Comparison of ENCODE assay signal across 10 cellular contexts in genomic region chr10:113073549-113074189, GRCh38.
DNase-seq lines count a peak whose midpoint lies in the region; ATAC-seq and TF ChIP-seq lines count a peak whose summit lies in the region.
"Had no signal": no experiment of that assay in that cellular context is flagged by ENCODE, and none has a peak within 500 bp of the region (broad histone marks: within the 10 kb centered on the region; RNA-seq: fewer than 3 reads in every experiment).

No MANE protein-coding gene starts in this region.

- peaks cover 17% of the 10 kb centered on the region for H3K36me3 ChIP-seq in SJCRH30

- H3K27ac ChIP-seq in SJCRH30 = no peak overlapping the region

- no peaks in the 10 kb centered on the region for H3K9me3 ChIP-seq in SJCRH30 (replicated peaks)

- H3K4me3 Mint-ChIP-seq in osteocyte (ENCODE audit: unreplicated experiment) = peak overlapping the region; percentile 66
- no peak overlapping the region for H3K4me3 Mint-ChIP-seq in stimulated activated naive B cell treated with anti-CD40 and anti-IgM and Interleukin-4, amounts not matched to agents 10 μg/mL and 1 μg/mL and 100 μg/mL, for 72 hours
- H3K4me3 Mint-ChIP-seq: immature natural killer cell had no signal

- no peaks in the 10 kb centered on the region for H3K27me3 Mint-ChIP-seq in osteocyte (ENCODE audit: unreplicated experiment)
- H3K27me3 Mint-ChIP-seq in stimulated activated naive B cell treated with anti-CD40 and anti-IgM and Interleukin-4, amounts not matched to agents 10 μg/mL and 1 μg/mL and 100 μg/mL, for 72 hours = no peaks in the 10 kb centered on the region

- no peak for ATAC-seq in stimulated activated naive B cell treated with anti-CD40 and anti-IgM and Interleukin-4, amounts not matched to agents 10 μg/mL and 1 μg/mL and 100 μg/mL, for 72 hours (replicated peaks)

- TF ChIP-seq CTCF in foreskin fibroblast (IDR thresholded peaks at IDR 0.05; ENCODE audit: low read depth, low read length) (no peak), osteocyte (IDR thresholded peaks at IDR 0.05) (no peak)

- H3K36me3 Mint-ChIP-seq in osteocyte (ENCODE audit: unreplicated experiment) = peaks cover 23% of the 10 kb centered on the region
- H3K36me3 Mint-ChIP-seq in stimulated activated naive B cell treated with anti-CD40 and anti-IgM and Interleukin-4, amounts not matched to agents 10 μg/mL and 1 μg/mL and 100 μg/mL, for 72 hours = no peaks in the 10 kb centered on the region

- H3K4me1 ChIP-seq in SJCRH30 = peaks cover 6% of the 10 kb centered on the region; the same call in 1 of the 2 replicates

- peak overlapping the region; percentile 95 for H3K27ac Mint-ChIP-seq in osteocyte (ENCODE audit: unreplicated experiment)
- no peak overlapping the region for H3K27ac Mint-ChIP-seq in stimulated activated naive B cell treated with anti-CD40 and anti-IgM and Interleukin-4, amounts not matched to agents 10 μg/mL and 1 μg/mL and 100 μg/mL, for 72 hours
- H3K27ac Mint-ChIP-seq: immature natural killer cell had no signal

- H3K9me3 Mint-ChIP-seq in osteocyte (ENCODE audit: unreplicated experiment) = no peaks in the 10 kb centered on the region
- H3K9me3 Mint-ChIP-seq in stimulated activated naive B cell treated with anti-CD40 and anti-IgM and Interleukin-4, amounts not matched to agents 10 μg/mL and 1 μg/mL and 100 μg/mL, for 72 hours = no peaks in the 10 kb centered on the region
- H3K9me3 Mint-ChIP-seq: immature natural killer cell had no signal

- DNase-seq in Caki2 (ENCODE audit: low read depth) = peak; percentile 99
- DNase-seq in SJCRH30 = peak; percentile 39 to 46
- peak; percentile 77 to 84 for DNase-seq in foreskin fibroblast
- peak; percentile 93 for DNase-seq in osteocyte (ENCODE audit: extremely low spot score, unreplicated experiment)
- no peak for DNase-seq in COLO829 (ENCODE audit: low spot score)
- DNase-seq in occipital lobe (lab: John Stamatoyannopoulos, UW) = no peak
- DNase-seq in stimulated activated naive B cell treated with anti-CD40 and anti-IgM and Interleukin-4, amounts not matched to agents 10 μg/mL and 1 μg/mL and 100 μg/mL, for 72 hours = no peak
- DNase-seq in stimulated activated naive CD4-positive, alpha-beta T cell treated with Interleukin-2 at 50 U/mL for 16 hours (lab: John Stamatoyannopoulos, UW) = no peak
- DNase-seq: DND-41, immature natural killer cell had no signal

- in situ Hi-C loops in Caki2 (cut with HindIII; ENCODE audit: low pct_unique_long_range_greater_than_20kb, low sequenced_read_pairs) = no loop called here

- H3K4me3 ChIP-seq in SJCRH30 (no peak overlapping the region), foreskin fibroblast (ENCODE audit: low read depth in 1 of 2, low read length in 2 of 2) (no peak overlapping the region)

- no peaks in the 10 kb centered on the region for H3K27me3 ChIP-seq in SJCRH30

- H3K4me1 Mint-ChIP-seq in osteocyte (ENCODE audit: unreplicated experiment) = peaks cover 31% of the 10 kb centered on the region
- H3K4me1 Mint-ChIP-seq in stimulated activated naive B cell treated with anti-CD40 and anti-IgM and Interleukin-4, amounts not matched to agents 10 μg/mL and 1 μg/mL and 100 μg/mL, for 72 hours = no peaks in the 10 kb centered on the region
- H3K4me1 Mint-ChIP-seq: immature natural killer cell had no signal

Comparison
In these comparisons a context has a peak if more than half of its experiments do, and no peak if none do; other contexts are left out.
1. DNase-seq: peak in Caki2 (single experiment), SJCRH30 (2 of 2), foreskin fibroblast (2 of 2) and osteocyte (single experiment); none in COLO829 (single experiment), occipital lobe (single experiment), stimulated activated naive B cell treated with anti-CD40 and anti-IgM and Interleukin-4, amounts not matched to agents 10 μg/mL and 1 μg/mL and 100 μg/mL, for 72 hours (single experiment) and stimulated activated naive CD4-positive, alpha-beta T cell treated with Interleukin-2 at 50 U/mL for 16 hours (single experiment).